ENCODE assay signal across 8 cellular contexts in the genomic region with DNA sequence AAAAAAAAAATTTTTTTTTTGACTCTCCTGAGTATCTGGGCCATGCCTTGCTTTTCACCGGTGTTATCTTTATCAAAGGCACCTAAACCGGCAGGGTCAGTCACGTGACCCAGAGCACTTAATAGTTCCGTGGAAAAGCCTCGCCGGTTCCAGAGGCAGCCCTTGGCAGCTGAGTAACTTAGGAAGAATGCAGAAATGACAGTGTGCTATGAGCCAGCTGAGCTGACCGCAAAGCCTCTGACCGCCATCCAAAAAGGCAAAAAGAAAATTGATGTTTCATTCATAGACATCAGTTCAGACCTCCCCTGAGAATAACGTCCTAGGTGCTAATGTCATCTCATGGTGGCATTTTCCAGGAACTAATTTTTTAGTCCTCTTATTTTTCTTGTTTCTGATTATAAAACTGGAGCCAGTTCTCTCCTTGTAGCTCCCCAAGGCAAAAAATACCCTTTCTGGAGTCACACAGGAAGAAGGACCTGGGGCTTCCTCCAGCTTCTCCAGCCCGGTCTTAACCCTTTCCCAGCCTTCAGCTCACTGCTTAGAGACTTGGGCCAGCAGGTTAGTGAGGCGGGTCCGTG.
DNase-seq lines count a peak whose midpoint lies in the region; ATAC-seq lines count a peak whose summit lies in the region.

No MANE protein-coding gene starts in this region.

- H3K36me3 ChIP-seq in SJSA1, result peaks cover 3% of the 10 kb centered on the region; the same call in 1 of the 2 replicates

- DNase-seq in EL (peak; percentile 97), SJSA1 (ENCODE audit: low read depth in 1 of 2, low spot score in 2 of 2) (peak; percentile 94), foreskin melanocyte (peak; percentile 88), posterior vena cava (ENCODE audit: low spot score) (peak; percentile 94), NCI-H1417 (lab: John Stamatoyannopoulos, UW) (no peak)

- no peak for ATAC-seq in GM21528 (IDR thresholded peaks at IDR 0.05; ENCODE audit: low FRiP score, unreplicated experiment)
- ATAC-seq in HG02870 (IDR thresholded peaks at IDR 0.05; ENCODE audit: unreplicated experiment), result no peak
- ATAC-seq in GM21723 (IDR thresholded peaks at IDR 0.05; ENCODE audit: unreplicated experiment), result no peak

- H3K27ac ChIP-seq in SJSA1, result peak overlapping the region; percentile 68

- H3K4me3 ChIP-seq in SJSA1, result no peak overlapping the region

- H3K9me3 ChIP-seq in SJSA1 (replicated peaks), result no peaks in the 10 kb centered on the region

- no peaks in the 10 kb centered on the region for H3K27me3 ChIP-seq in SJSA1 (replicated peaks)

- peaks cover 64% of the 10 kb centered on the region for H3K4me1 ChIP-seq in SJSA1 (replicated peaks)

- intact Hi-C loops in posterior vena cava (cut with DNase I), result no loop called here

Comparison
In these comparisons a context has a peak if more than half of its experiments do, and no peak if none do; other contexts are left out.
1. DNase-seq: peak in EL (single experiment), SJSA1 (2 of 2), foreskin melanocyte (single experiment) and posterior vena cava (single experiment); none in NCI-H1417 (0 of 3).